15 cellular contexts compared by ENCODE assay signal in genomic region chr3:57892423-57892822, GRCh38.
A peak's percentile ranks its signal among the peaks of the same experiment; 100 is the strongest.
DNase-seq lines count a peak whose midpoint lies in the region; ATAC-seq and TF ChIP-seq lines count a peak whose summit lies in the region.
"Had no signal": no experiment of that assay in that cellular context is flagged by ENCODE, and none has a peak within 500 bp of the region (broad histone marks: within the 10 kb centered on the region; RNA-seq: fewer than 3 reads in every experiment).

No MANE protein-coding gene starts in this region.

- H3K4me3 ChIP-seq in prostate gland (no peak overlapping the region), right lobe of liver (no peak overlapping the region)
- H3K4me3 ChIP-seq: spleen had no signal

- intact Hi-C loops in prostate gland (cut with DNase I) (no loop called here), right lobe of liver (cut with DNase I) (no loop called here)

- H3K4me1 ChIP-seq in prostate gland (replicated peaks) = peaks cover 4% of the 10 kb centered on the region
- H3K4me1 ChIP-seq in right lobe of liver = no peaks in the 10 kb centered on the region
- H3K4me1 ChIP-seq: spleen had no signal

- no peaks in the 10 kb centered on the region for H3K36me3 ChIP-seq in prostate gland
- peaks cover 0 to 14% (median 0%) of the 10 kb centered on the region in 4 donors for H3K36me3 ChIP-seq in right lobe of liver

- TF ChIP-seq POLR2A in erythroblast (IDR thresholded peaks at IDR 0.05; ENCODE audit: low read length) (no peak), prostate gland (IDR thresholded peaks at IDR 0.05) (no peak), right lobe of liver (IDR thresholded peaks at IDR 0.05) (no peak)

- ATAC-seq in GM19397 (IDR thresholded peaks at IDR 0.05; ENCODE audit: unreplicated experiment) (no peak), HG02970 (IDR thresholded peaks at IDR 0.05; ENCODE audit: low FRiP score, unreplicated experiment) (no peak), right lobe of liver (no peak)
- ATAC-seq: stimulated activated naive CD8-positive, alpha-beta T cell treated with anti-CD3 and anti-CD28 coated beads, Interleukin-15, amount 100 ng/mL, for 72 hours had no signal

- DNase-seq in Daoy (ENCODE audit: low read depth) = peak; percentile 4
- peak; percentile 27 for DNase-seq in RPMI7951 (ENCODE audit: low read depth)
- DNase-seq in erythroblast (lab: John Stamatoyannopoulos, UW) = peak; percentile 20 to 38
- no peak for DNase-seq in prostate gland (ENCODE audit: low spot score)
- DNase-seq in NCI-H1417 treated with DMSO at 0.1 percent for 48 hours (lab: John Stamatoyannopoulos, UW) = no peak
- no peak for DNase-seq in right lobe of liver
- DNase-seq: activated CD4-positive, CD25-positive, alpha-beta regulatory T cell treated with anti-CD3 and anti-CD28 coated beads, Interleukin-2, amount 50 U/mL, for 72 hours; activated naive CD4-positive, alpha-beta T cell; effector memory CD4-positive, alpha-beta T cell; NCI-H2081 treated with DMSO at 0.1 percent for 48 hours; NCI-H748 treated with DMSO at 0.1 percent for 48 hours; spleen; stimulated activated naive CD8-positive, alpha-beta T cell treated with anti-CD3 and anti-CD28 coated beads, Interleukin-15, amount 100 ng/mL, for 72 hours had no signal

- peak overlapping the region; percentile 55 to 68 for H3K27ac ChIP-seq in prostate gland
- H3K27ac ChIP-seq in right lobe of liver = no peak overlapping the region
- H3K27ac ChIP-seq: spleen had no signal

- no peaks in the 10 kb centered on the region for H3K9me3 ChIP-seq in prostate gland
- peaks cover 0 to 4% (median 0%) of the 10 kb centered on the region in 4 donors for H3K9me3 ChIP-seq in right lobe of liver
- H3K9me3 ChIP-seq: spleen had no signal

- TF ChIP-seq CTCF in prostate gland (IDR thresholded peaks at IDR 0.05) (no peak), right lobe of liver (IDR thresholded peaks at IDR 0.05) (no peak)

- WGBS in prostate gland = 93% methylated on average over 3 of the region's 3 CpGs
- WGBS in right lobe of liver (ENCODE audit: insufficient coverage, low coverage, low lambda C conversion rate, missing lambda C conversion rate) = 96% methylated on average over 3 of the region's 3 CpGs

- H3K27me3 ChIP-seq in prostate gland (replicated peaks; ENCODE audit: insufficient read depth) (no peaks in the 10 kb centered on the region), right lobe of liver (no peaks in the 10 kb centered on the region)
- H3K27me3 ChIP-seq: spleen had no signal

Comparison
In these comparisons a context has a peak if more than half of its experiments do, and no peak if none do; other contexts are left out.
1. DNase-seq: peak in Daoy (single experiment), RPMI7951 (single experiment) and erythroblast (2 of 2); none in prostate gland (single experiment), NCI-H1417 treated with DMSO at 0.1 percent for 48 hours (single experiment) and right lobe of liver (0 of 3).
2. H3K27ac ChIP-seq: peak in prostate gland (2 of 2); none in right lobe of liver (0 of 3).